In genomic region chr18:55781481-55781957, GRCh38 we compare ENCODE assay signal across 9 cellular contexts.
DNase-seq lines count a peak whose midpoint lies in the region; ATAC-seq and TF ChIP-seq lines count a peak whose summit lies in the region.
"Had no signal": no experiment of that assay in that cellular context is flagged by ENCODE, and none has a peak within 500 bp of the region (broad histone marks: within the 10 kb centered on the region; RNA-seq: fewer than 3 reads in every experiment).

No MANE protein-coding gene starts in this region.

- H3K4me1 Mint-ChIP-seq in glutamatergic neuron (ENCODE audit: low read depth, unreplicated experiment), result peaks cover 17% of the 10 kb centered on the region

- TF ChIP-seq CTCF in BJ (IDR thresholded peaks at IDR 0.05; ENCODE audit: insufficient read depth, low read depth, low read length), result peak; percentile 74
- TF ChIP-seq CTCF in glutamatergic neuron (IDR thresholded peaks at IDR 0.05; ENCODE audit: partially characterized antibody, unreplicated experiment), result peak; percentile 58

- H3K36me3 ChIP-seq in BJ (ENCODE audit: control insufficient read depth, insufficient read depth, low read length) (no peaks in the 10 kb centered on the region), SK-N-MC (ENCODE audit: insufficient read depth, low read length) (no peaks in the 10 kb centered on the region)

- H3K36me3 Mint-ChIP-seq in glutamatergic neuron (ENCODE audit: unreplicated experiment), result no peaks in the 10 kb centered on the region

- no peaks in the 10 kb centered on the region for H3K27me3 ChIP-seq in BJ (ENCODE audit: control insufficient read depth, insufficient read depth, low read length)

- ATAC-seq in GM19351 (IDR thresholded peaks at IDR 0.05; ENCODE audit: unreplicated experiment), result no peak
- no peak for ATAC-seq in HG03520 (IDR thresholded peaks at IDR 0.05; ENCODE audit: unreplicated experiment)
- ATAC-seq: HCT116 had no signal

- no peak overlapping the region for H3K27ac Mint-ChIP-seq in glutamatergic neuron (ENCODE audit: unreplicated experiment)

- H3K4me3 ChIP-seq in BJ (ENCODE audit: low read depth, low read length) (no peak overlapping the region), SK-N-MC (no peak overlapping the region)

- H3K9me3 Mint-ChIP-seq in glutamatergic neuron (ENCODE audit: unreplicated experiment), result no peaks in the 10 kb centered on the region

- in situ Hi-C loops in KBM-7 (cut with MboI; ENCODE audit: low pct_unique_long_range_greater_than_20kb, low sequenced_read_pairs), result loop anchor here (25.0 kb wide), 1 partner anchor 369 kb away; no protein-coding TSS in a partner anchor

- H3K9me3 ChIP-seq in SK-N-MC (ENCODE audit: low read depth, low read length), result no peaks in the 10 kb centered on the region

- DNase-seq in BJ (ENCODE audit: low read depth) (no peak), KBM-7 (peak; percentile 69), SK-N-MC (ENCODE audit: low read depth, low spot score) (peak; percentile 37), glutamatergic neuron (peak; percentile 63), pons (ENCODE audit: low spot score) (peak; percentile 90), activated gamma-delta T cell (lab: John Stamatoyannopoulos, UW) (no peak)

- CTCF ChIA-PET in BJ (lab: Yijun Ruan, JAX), result interaction anchor here (0.6 to 2.5 kb wide), 11 partner anchors 8 to 795 kb away, joined by 3 to 9 read pairs (median 4); no protein-coding TSS in a partner anchor

- POLR2A ChIA-PET in BJ (lab: Charles Lee), result no interaction called here

- H3K4me3 Mint-ChIP-seq in glutamatergic neuron (ENCODE audit: unreplicated experiment), result peak overlapping the region; percentile 60

- H3K27me3 Mint-ChIP-seq in glutamatergic neuron (ENCODE audit: unreplicated experiment), result peaks cover 6% of the 10 kb centered on the region

- H3K9ac ChIP-seq in SK-N-MC (ENCODE audit: insufficient read length), result no peak overlapping the region

- H3K27ac ChIP-seq in SK-N-MC, result no peak overlapping the region

Comparison
In these comparisons a context has a peak if more than half of its experiments do, and no peak if none do; other contexts are left out.
1. DNase-seq: peak in KBM-7 (single experiment), SK-N-MC (single experiment), glutamatergic neuron (single experiment) and pons (single experiment); none in BJ (single experiment) and activated gamma-delta T cell (single experiment).